Comparison of ENCODE assay signal across 13 cellular contexts in genomic region chr2:188668017-188668663, GRCh38.
DNase-seq lines count a peak whose midpoint lies in the region; ATAC-seq, FAIRE-seq and TF ChIP-seq lines count a peak whose summit lies in the region.
"Had no signal": no experiment of that assay in that cellular context is flagged by ENCODE, and none has a peak within 500 bp of the region (broad histone marks: within the 10 kb centered on the region; RNA-seq: fewer than 3 reads in every experiment).

No MANE protein-coding gene starts in this region.

- DNase-seq in HCT116 (ENCODE audit: low read depth, low spot score) (peak; percentile 13), adipocyte (ENCODE audit: low read depth) (peak; percentile 95), glomerular visceral epithelial cell (ENCODE audit: extremely low spot score) (peak; percentile 56), thyroid gland (peak; percentile 57 to 65), HTR-8/SVneo (ENCODE audit: insufficient read length, low spot score) (no peak), lower leg skin (ENCODE audit: low spot score in 2 of 2) (no peak), DMS 273 treated with DMSO at 0.1 percent for 48 hours (lab: John Stamatoyannopoulos, UW) (no peak)
- DNase-seq: activated CD4-positive, CD25-positive, alpha-beta regulatory T cell; DMS153; NCI-H510A treated with DMSO at 0.1 percent for 48 hours; SHP77; stimulated activated CD4-positive, alpha-beta T cell treated with anti-CD3 and anti-CD28 coated beads, Interleukin-2, amount 100 ng/mL, for 48 hours had no signal

- ATAC-seq in HCT116, result no peak

- H3K4me2 ChIP-seq in HCT116 (ENCODE audit: low read length), result no peak overlapping the region

- FAIRE-seq in HTR-8/SVneo (lab: Jason Lieb, UNC), result no peak

- RAD21 ChIA-PET in HCT116 (lab: Charles Lee; ENCODE audit: low non-redundant PET in 1 of 2, low total read pairs in 2 of 2, uncharacterized antibody in 2 of 2, unreplicated experiment in 2 of 2), result no interaction called here

- H3K9me2 ChIP-seq in HCT116 (ENCODE audit: insufficient read depth), result no peaks in the 10 kb centered on the region; the same call in 1 of the 2 replicates

- no peak for TF ChIP-seq POLR2A in HCT116 (IDR thresholded peaks at IDR 0.05; ENCODE audit: borderline replicate concordance, extremely low read depth, insufficient read depth, insufficient read length)
- TF ChIP-seq POLR2A in thyroid gland (IDR thresholded peaks at IDR 0.05), result no peak
- no peak for TF ChIP-seq POLR2A in lower leg skin (IDR thresholded peaks at IDR 0.05)

- WGBS in thyroid gland, 2 donors, result 42 to 44% methylated on average over 3 of the region's 3 CpGs
- 30 to 33% methylated on average over 3 of the region's 3 CpGs for WGBS in lower leg skin, 2 donors

- CTCF ChIA-PET in HCT116 (lab: Charles Lee), result no interaction called here

- intact Hi-C loops in HCT116 (cut with micrococcal nuclease), result no loop called here
- intact Hi-C loops in thyroid gland (cut with DNase I), result no loop called here
- intact Hi-C loops in lower leg skin (cut with DNase I; ENCODE audit: low total_unique reads), result no loop called here

- H3K27ac ChIP-seq in HCT116 (ENCODE audit: low read depth, low read length) (no peak overlapping the region), thyroid gland (peak overlapping the region; percentile 22 to 63 (median 23))
- H3K27ac ChIP-seq: neutrophil had no signal

- no peaks in the 10 kb centered on the region for H3K27me3 ChIP-seq in HCT116 (ENCODE audit: insufficient read depth, low read length)
- H3K27me3 ChIP-seq in adipocyte (replicated peaks; ENCODE audit: control insufficient read depth, insufficient read depth, low read length), result no peaks in the 10 kb centered on the region
- no peaks in the 10 kb centered on the region for H3K27me3 ChIP-seq in thyroid gland
- H3K27me3 ChIP-seq: neutrophil had no signal

- TF ChIP-seq RAD21 in HCT116 (IDR thresholded peaks at IDR 0.05; ENCODE audit: low read depth), result no peak

- POLR2A ChIA-PET in HCT116 (lab: Charles Lee), result no interaction called here

- H2AFZ ChIP-seq in HCT116 (ENCODE audit: low read depth, low read length, poor library complexity, severe bottlenecking), result peak overlapping the region; percentile 20

- H3K9me3 ChIP-seq in HCT116 (ENCODE audit: control insufficient read depth in 1 of 2, insufficient read depth in 1 of 2, low read depth in 1 of 2, low read length in 2 of 2), result no peaks in the 10 kb centered on the region
- no peaks in the 10 kb centered on the region for H3K9me3 ChIP-seq in adipocyte (ENCODE audit: control insufficient read depth, low read length)
- no peaks in the 10 kb centered on the region for H3K9me3 ChIP-seq in thyroid gland
- H3K9me3 ChIP-seq: neutrophil had no signal

- H3K4me3 ChIP-seq in HCT116 (replicated peaks in 1 of 2; ENCODE audit: low read depth in 1 of 2, low read length in 2 of 2) (no peak overlapping the region), adipocyte (ENCODE audit: low read length) (no peak overlapping the region), thyroid gland (replicated peaks in 1 of 3) (no peak overlapping the region), lower leg skin (ENCODE audit: low read depth, poor library complexity, severe bottlenecking) (no peak overlapping the region)

- H3K36me3 ChIP-seq in HCT116 (ENCODE audit: control insufficient read depth in 1 of 2, insufficient read depth in 2 of 2, low read length in 2 of 2) (no peaks in the 10 kb centered on the region), adipocyte (ENCODE audit: control insufficient read depth, insufficient read depth, low read length, severe bottlenecking) (no peaks in the 10 kb centered on the region), thyroid gland (no peaks in the 10 kb centered on the region)
- H3K36me3 ChIP-seq: neutrophil had no signal

- TF ChIP-seq CTCF in HCT116 (IDR thresholded peaks at IDR 0.05 in 2 of 3, conservative IDR thresholded peaks at IDR 0.05 in 1 of 3; ENCODE audit: borderline replicate concordance in 1 of 3, insufficient read depth in 1 of 3, low read depth in 2 of 3, low read length in 2 of 3) (no peak), thyroid gland (IDR thresholded peaks at IDR 0.05) (no peak), lower leg skin (IDR thresholded peaks at IDR 0.05) (no peak)

- no TSS peak for BruUV-seq in HCT116 (replicated peaks; lab: Mats Ljungman, UMichigan)

- no peaks in the 10 kb centered on the region for H3K79me2 ChIP-seq in HCT116 (ENCODE audit: insufficient read depth, low read length)

- peaks cover 6 to 10% of the 10 kb centered on the region in 2 experiments; a peak in 3 of 4 replicates for H3K4me1 ChIP-seq in HCT116 (ENCODE audit: control insufficient read depth in 1 of 2, insufficient read depth in 2 of 2, low read length in 2 of 2)
- H3K4me1 ChIP-seq in adipocyte (ENCODE audit: control insufficient read depth, insufficient read depth, low read length), result peaks cover 33% of the 10 kb centered on the region
- H3K4me1 ChIP-seq in thyroid gland, result no peaks in the 10 kb centered on the region

- no peaks in the 10 kb centered on the region for H4K20me1 ChIP-seq in HCT116 (ENCODE audit: insufficient read depth)

- H3K9ac ChIP-seq in HCT116 (ENCODE audit: low read length) (no peak overlapping the region), adipocyte (ENCODE audit: low read length) (peak overlapping the region; percentile 46)

TF ChIP-seq in HCT116, 20 proteins besides CTCF, POLR2A, EP300 and RAD21:
- TF ChIP-seq ELF1 (IDR thresholded peaks at IDR 0.05; ENCODE audit: borderline replicate concordance, low read depth), result no peak
- TF ChIP-seq ATF3 (IDR thresholded peaks at IDR 0.05), result no peak
- TF ChIP-seq SRF (IDR thresholded peaks at IDR 0.05; ENCODE audit: low read depth), result no peak
- no peak for TF ChIP-seq ZFX (IDR thresholded peaks at IDR 0.05)
- 0 out of 2 replicates have a peak, but pooled peaks have one; percentile 21 for TF ChIP-seq JUND (IDR thresholded peaks at IDR 0.05)
- no peak for TF ChIP-seq MAX (IDR thresholded peaks at IDR 0.05)
- no peak for TF ChIP-seq REST (IDR thresholded peaks at IDR 0.05; ENCODE audit: low read depth)

Comparison
In these comparisons a context has a peak if more than half of its experiments do, and no peak if none do; other contexts are left out.
1. DNase-seq: peak in HCT116 (single experiment), adipocyte (single experiment), glomerular visceral epithelial cell (single experiment) and thyroid gland (2 of 2); none in HTR-8/SVneo (single experiment), lower leg skin (0 of 2) and DMS 273 treated with DMSO at 0.1 percent for 48 hours (single experiment).